Comparison of ENCODE assay signal across 23 cellular contexts in genomic region chr11:67349927-67350465, GRCh38. TPM values are rescaled to one million over a fixed set of nuclear protein-coding genes. Genes with fewer than 3 reads are reported as not detected.
DNase-seq lines count a peak whose midpoint lies in the region; ATAC-seq and TF ChIP-seq lines count a peak whose summit lies in the region.
"Had no signal": no experiment of that assay in that cellular context is flagged by ENCODE, and none has a peak within 500 bp of the region (broad histone marks: within the 10 kb centered on the region; RNA-seq: fewer than 3 reads in every experiment).

No MANE protein-coding gene starts in this region.

- H3K9me3 ChIP-seq in mammary epithelial cell (replicated peaks; ENCODE audit: insufficient read depth, low read length) (no peaks in the 10 kb centered on the region), OCI-LY3 (ENCODE audit: insufficient read depth, low read length) (no peaks in the 10 kb centered on the region)

- H3K79me2 ChIP-seq in mammary epithelial cell (ENCODE audit: insufficient read depth, low read length) = peaks cover 15% of the 10 kb centered on the region
- peaks cover 15% of the 10 kb centered on the region for H3K79me2 ChIP-seq in OCI-LY3 (ENCODE audit: low read length)

- no peaks in the 10 kb centered on the region for H4K20me1 ChIP-seq in mammary epithelial cell (ENCODE audit: insufficient read depth, low read length)
- H4K20me1 ChIP-seq in OCI-LY3 (ENCODE audit: insufficient read depth, low read length) = no peaks in the 10 kb centered on the region

- BruUV-seq in MCF 10A (replicated peaks; lab: Mats Ljungman, UMichigan) (no TSS peak), mammary epithelial cell (replicated peaks; lab: Mats Ljungman, UMichigan) (no TSS peak)

- no peak for TF ChIP-seq CTCF in MCF 10A (IDR thresholded peaks at IDR 0.05; ENCODE audit: unreplicated experiment)
- TF ChIP-seq CTCF in mammary epithelial cell (conservative IDR thresholded peaks at IDR 0.05 in 1 of 2, IDR thresholded peaks at IDR 0.05 in 1 of 2; ENCODE audit: extremely low read depth in 1 of 2, insufficient read depth in 1 of 2, low read depth in 1 of 2, low read length in 2 of 2) = no peak
- no peak for TF ChIP-seq CTCF in OCI-LY3 (IDR thresholded peaks at IDR 0.05; ENCODE audit: low read depth, low read length)
- no peak for TF ChIP-seq CTCF in chondrocyte (IDR thresholded peaks at IDR 0.05)
- no peak for TF ChIP-seq CTCF in type B pancreatic cell (conservative IDR thresholded peaks at IDR 0.05)

- POLR2A ChIA-PET in MCF 10A (lab: Yijun Ruan, JAX) = interaction anchor here (1.3 to 2.3 kb wide), 2 partner anchors 29 to 42 kb away, joined by 4 to 14 read pairs; partner anchors contain the start of gene RAD9A

- H3K9ac ChIP-seq in mammary epithelial cell (ENCODE audit: insufficient read depth, low read length) (no peak overlapping the region), OCI-LY3 (ENCODE audit: low read length) (no peak overlapping the region; the same call in 1 of the 2 replicates)
- H3K9ac ChIP-seq: KMS-11 had no signal

- H3K4me2 ChIP-seq in mammary epithelial cell (ENCODE audit: insufficient read depth, low read depth, low read length) (no peak overlapping the region), OCI-LY3 (ENCODE audit: low read length) (peak overlapping the region; percentile 67)
- H3K4me2 ChIP-seq: KMS-11 had no signal

- CTCF ChIA-PET in MCF 10A (lab: Yijun Ruan, JAX) (interaction anchor here (0.6 to 18.6 kb wide), 8 partner anchors 13 to 1219 kb away, joined by 3 to 659 read pairs (median 4); partner anchors contain the start of gene CLCF1), mammary epithelial cell (lab: Charles Lee; ENCODE audit: low non-redundant PET) (interaction anchor here (0.6 kb wide), 1 partner anchor 32 kb away, joined by 5 read pairs; no protein-coding TSS in a partner anchor)

- dilution Hi-C loops in mammary epithelial cell (cut with HindIII; ENCODE audit: low sequenced_read_pairs) = loop anchor here (5.0 kb wide), 2 partner anchors 37 to 127 kb away; no protein-coding TSS in a partner anchor

- H2AFZ ChIP-seq in mammary epithelial cell (ENCODE audit: low read depth, low read length) (no peak overlapping the region), OCI-LY3 (ENCODE audit: low read depth, low read length) (no peak overlapping the region)

- H3K36me3 ChIP-seq in mammary epithelial cell (ENCODE audit: insufficient read depth, low read length) (no peaks in the 10 kb centered on the region), OCI-LY3 (replicated peaks; ENCODE audit: low read depth, low read length) (peaks cover 13% of the 10 kb centered on the region)

- H3K27ac Mint-ChIP-seq in MCF 10A (ENCODE audit: low read depth, unreplicated experiment) = peak overlapping the region; percentile 84
- peak overlapping the region; percentile 30 for H3K27ac Mint-ChIP-seq in chondrocyte (ENCODE audit: unreplicated experiment)
- H3K27ac Mint-ChIP-seq in type B pancreatic cell = peak overlapping the region; percentile 7
- H3K27ac Mint-ChIP-seq: activated CD4-positive, alpha-beta memory T cell treated with anti-CD3 and anti-CD28 coated beads, Interleukin-2, amount 10 ng/mL, durations not matched to agents 7 days and 5 days; activated naive CD8-positive, alpha-beta T cell treated with anti-CD3 and anti-CD28 coated beads, Interleukin-2, amount 10 ng/mL, durations not matched to agents 7 days and 5 days; nephron had no signal

- 92% methylated on average over 4 of the region's 4 CpGs for WGBS in mammary epithelial cell (ENCODE audit: low coverage, missing lambda C conversion rate)

- no peaks in the 10 kb centered on the region for H3K27me3 ChIP-seq in mammary epithelial cell (ENCODE audit: insufficient read depth, low read length)
- no peaks in the 10 kb centered on the region for H3K27me3 ChIP-seq in OCI-LY3 (ENCODE audit: low read depth, low read length)

- H3K27me3 Mint-ChIP-seq in MCF 10A (ENCODE audit: insufficient read depth, unreplicated experiment) (no peaks in the 10 kb centered on the region), chondrocyte (ENCODE audit: low read depth) (no peaks in the 10 kb centered on the region), type B pancreatic cell (no peaks in the 10 kb centered on the region)
- H3K27me3 Mint-ChIP-seq: activated CD4-positive, alpha-beta memory T cell treated with anti-CD3 and anti-CD28 coated beads, Interleukin-2, amount 10 ng/mL, durations not matched to agents 7 days and 5 days; activated naive CD8-positive, alpha-beta T cell treated with anti-CD3 and anti-CD28 coated beads, Interleukin-2, amount 10 ng/mL, durations not matched to agents 7 days and 5 days; brain had no signal

- H3K4me3 ChIP-seq in mammary epithelial cell (replicated peaks in 1 of 3; ENCODE audit: insufficient read depth in 1 of 3, low read depth in 2 of 3, low read length in 3 of 3) (no peak overlapping the region), OCI-LY3 (ENCODE audit: low read length) (no peak overlapping the region)
- H3K4me3 ChIP-seq: skin epidermis had no signal

- no peak overlapping the region for H3K4me3 Mint-ChIP-seq in MCF 10A (ENCODE audit: unreplicated experiment)
- H3K4me3 Mint-ChIP-seq in chondrocyte (ENCODE audit: unreplicated experiment) = no peak overlapping the region
- H3K4me3 Mint-ChIP-seq in type B pancreatic cell = no peak overlapping the region
- H3K4me3 Mint-ChIP-seq: activated CD4-positive, alpha-beta memory T cell treated with anti-CD3 and anti-CD28 coated beads, Interleukin-2, amount 10 ng/mL, durations not matched to agents 7 days and 5 days; activated naive CD8-positive, alpha-beta T cell treated with anti-CD3 and anti-CD28 coated beads, Interleukin-2, amount 10 ng/mL, durations not matched to agents 7 days and 5 days; brain; nephron; T-helper 1 cell treated with Interleukin-12 subunit alpha and Interleukin-12 subunit beta and Interleukin-4 antibody, amounts not matched to agents 30 μg/mL and 1 μg/mL, for 36 hours had no signal

- H3K9me3 Mint-ChIP-seq in MCF 10A (ENCODE audit: unreplicated experiment) (no peaks in the 10 kb centered on the region), chondrocyte (ENCODE audit: low read depth) (no peaks in the 10 kb centered on the region), type B pancreatic cell (no peaks in the 10 kb centered on the region)
- H3K9me3 Mint-ChIP-seq: activated CD4-positive, alpha-beta memory T cell treated with anti-CD3 and anti-CD28 coated beads, Interleukin-2, amount 10 ng/mL, durations not matched to agents 7 days and 5 days; activated naive CD8-positive, alpha-beta T cell treated with anti-CD3 and anti-CD28 coated beads, Interleukin-2, amount 10 ng/mL, durations not matched to agents 7 days and 5 days; nephron; T-helper 1 cell treated with Interleukin-12 subunit alpha and Interleukin-12 subunit beta and Interleukin-4 antibody, amounts not matched to agents 30 μg/mL and 1 μg/mL, for 36 hours had no signal

- H3K27ac ChIP-seq in mammary epithelial cell (ENCODE audit: insufficient read depth, low read depth, low read length) (no peak overlapping the region), OCI-LY3 (ENCODE audit: low read length) (peak overlapping the region; percentile 76)
- H3K27ac ChIP-seq: KMS-11 had no signal

- peaks cover 45% of the 10 kb centered on the region for H3K4me1 ChIP-seq in mammary epithelial cell (ENCODE audit: insufficient read depth, low read length)
- H3K4me1 ChIP-seq in OCI-LY3 (ENCODE audit: low read length) = peaks cover 81% of the 10 kb centered on the region

- intact Hi-C loops in MCF 10A (cut with micrococcal nuclease) = loop anchor here (5.0 kb wide), 1 partner anchor 32 kb away; no protein-coding TSS in a partner anchor
- intact Hi-C loops in mammary epithelial cell (cut with micrococcal nuclease) = loop anchor here (10.0 kb wide), 1 partner anchor 355 kb away; no protein-coding TSS in a partner anchor
- intact Hi-C loops in sciatic nerve (cut with DNase I) = no loop called here

- no peak for DNase-seq in MCF 10A (ENCODE audit: unreplicated experiment)
- no peak for DNase-seq in mammary epithelial cell
- DNase-seq in chondrocyte (ENCODE audit: low spot score) = no peak
- no peak for DNase-seq in type B pancreatic cell (ENCODE audit: extremely low spot score, unreplicated experiment)
- DNase-seq in activated CD4-positive, alpha-beta T cell treated with anti-CD3 and anti-CD28 coated beads for 4 hours = no peak
- no peak for DNase-seq in sciatic nerve (ENCODE audit: low spot score)
- DNase-seq in DMS 273 (lab: John Stamatoyannopoulos, UW; ENCODE audit: unreplicated experiment) = no peak
- DNase-seq: activated CD4-positive, alpha-beta memory T cell treated with anti-CD3 and anti-CD28 coated beads, Interleukin-2, amount 10 ng/mL, durations not matched to agents 7 days and 5 days; activated naive CD8-positive, alpha-beta T cell treated with anti-CD3 and anti-CD28 coated beads, Interleukin-2, amount 10 ng/mL, durations not matched to agents 7 days and 5 days; activated T-cell treated with anti-CD3 and anti-CD28 coated beads, Interleukin-2, amount 50 U/mL, for 1 hour; EL; mesendoderm; NCI-H1092; NCI-H2029; NCI-H446 treated with DMSO at 0.1 percent for 48 hours; SHP77 treated with DMSO at 0.1 percent for 48 hours; stimulated activated CD4-positive, alpha-beta T cell treated with anti-CD3 and anti-CD28 coated beads, Interleukin-2, amount 100 ng/mL, for 48 hours had no signal

- H3K4me1 Mint-ChIP-seq in MCF 10A (ENCODE audit: insufficient read depth, unreplicated experiment) = peaks cover 49% of the 10 kb centered on the region
- peaks cover 53% of the 10 kb centered on the region for H3K4me1 Mint-ChIP-seq in chondrocyte (ENCODE audit: low read depth)
- peaks cover 30% of the 10 kb centered on the region for H3K4me1 Mint-ChIP-seq in type B pancreatic cell (ENCODE audit: unreplicated experiment)

- in situ Hi-C loops in mammary epithelial cell (cut with MboI; ENCODE audit: low sequenced_read_pairs in 2 of 2) = no loop called here

- H3K36me3 Mint-ChIP-seq in MCF 10A (ENCODE audit: insufficient read depth, unreplicated experiment) = peaks cover 12% of the 10 kb centered on the region
- no peaks in the 10 kb centered on the region for H3K36me3 Mint-ChIP-seq in chondrocyte (ENCODE audit: low read depth)
- no peaks in the 10 kb centered on the region for H3K36me3 Mint-ChIP-seq in type B pancreatic cell
- H3K36me3 Mint-ChIP-seq: brain had no signal

- no peak for ATAC-seq in sciatic nerve

RNA-seq across cellular contexts. Expression of gene POLD4, which starts 3.4 kb away (rescaled TPM):
- 54.8 and 79.9 TPM in 2 replicates for total RNA-seq in MCF 10A (2022)
- 10 to 100 TPM; 39.2 to 75.2 TPM for total RNA-seq in mammary epithelial cell
- polyA plus RNA-seq in mammary epithelial cell = 86.3 TPM
- 5.9 TPM for polyA minus RNA-seq in mammary epithelial cell
- 48.8 to 67.7 TPM (median 63.4 TPM) in 3 replicates for total RNA-seq in chondrocyte
- 15.0 and 29.4 TPM in 2 replicates for total RNA-seq in type B pancreatic cell (ENCODE audit: low replicate concordance)
- 43.5 TPM for total RNA-seq in sciatic nerve

RNA-seq across cellular contexts. Expression of gene CLCF1, which starts 23.4 kb away (rescaled TPM):
- total RNA-seq in MCF 10A (2022) = 5.8 and 7.0 TPM in 2 replicates
- total RNA-seq in mammary epithelial cell = 10 to 100 TPM in 1 of 2 donors, 1 to 10 TPM in 1; 8.3 to 12.5 TPM
- polyA plus RNA-seq in mammary epithelial cell = 15.4 TPM
- 21.4 TPM for polyA minus RNA-seq in mammary epithelial cell
- 2.0 to 5.6 TPM (median 4.9 TPM) in 3 replicates for total RNA-seq in chondrocyte
- 3.2 and 6.7 TPM in 2 replicates for total RNA-seq in type B pancreatic cell (ENCODE audit: low replicate concordance)
- total RNA-seq in sciatic nerve = 7.5 TPM

RNA-seq across cellular contexts. Expression of gene RAD9A, which starts 41.8 kb away (rescaled TPM):
- 9.9 and 18.3 TPM in 2 replicates for total RNA-seq in MCF 10A (2022)
- 10 to 100 TPM in 1 of 2 donors, 1 to 10 TPM in 1; 6.5 to 17.2 TPM for total RNA-seq in mammary epithelial cell
- 15.4 TPM for polyA plus RNA-seq in mammary epithelial cell
- 4.8 TPM for polyA minus RNA-seq in mammary epithelial cell
- total RNA-seq in chondrocyte = 11.1 to 14.6 TPM (median 11.6 TPM) in 3 replicates
- total RNA-seq in type B pancreatic cell (ENCODE audit: low replicate concordance) = 29.5 and 41.2 TPM in 2 replicates
- 23.8 TPM for total RNA-seq in sciatic nerve

RNA-seq across cellular contexts. Expression of gene SSH3, which starts 46.7 kb away (rescaled TPM):
- total RNA-seq in MCF 10A (2022) (31.7 and 38.0 TPM in 2 replicates), mammary epithelial cell (10 to 100 TPM; 47.0 to 86.9 TPM), chondrocyte (19.8 to 30.0 TPM (median 28.4 TPM) in 3 replicates), type B pancreatic cell (ENCODE audit: low replicate concordance) (32.0 and 40.9 TPM in 2 replicates), sciatic nerve (40.7 TPM)
- 34.8 TPM for polyA plus RNA-seq in mammary epithelial cell
- 21.2 TPM for polyA minus RNA-seq in mammary epithelial cell

RNA-seq across cellular contexts. Expression of gene PPP1CA, which starts 51.7 kb away (rescaled TPM):
- total RNA-seq in MCF 10A (2022) (123 and 143 TPM in 2 replicates), mammary epithelial cell (100 to 1,000 TPM; 178 to 182 TPM), chondrocyte (95.2 to 113 TPM (median 109 TPM) in 3 replicates), type B pancreatic cell (ENCODE audit: low replicate concordance) (137 TPM in 2 replicates), sciatic nerve (56.2 TPM)
- 331 TPM for polyA plus RNA-seq in mammary epithelial cell
- polyA minus RNA-seq in mammary epithelial cell = 255 TPM

Comparison
In these comparisons a context has a peak if more than half of its experiments do, and no peak if none do; other contexts are left out.
1. H3K27ac Mint-ChIP-seq: peak in every context shown above with its lines; median percentile 84 in MCF 10A; 30 in chondrocyte; 7 in type B pancreatic cell.